In the genomic region with DNA sequence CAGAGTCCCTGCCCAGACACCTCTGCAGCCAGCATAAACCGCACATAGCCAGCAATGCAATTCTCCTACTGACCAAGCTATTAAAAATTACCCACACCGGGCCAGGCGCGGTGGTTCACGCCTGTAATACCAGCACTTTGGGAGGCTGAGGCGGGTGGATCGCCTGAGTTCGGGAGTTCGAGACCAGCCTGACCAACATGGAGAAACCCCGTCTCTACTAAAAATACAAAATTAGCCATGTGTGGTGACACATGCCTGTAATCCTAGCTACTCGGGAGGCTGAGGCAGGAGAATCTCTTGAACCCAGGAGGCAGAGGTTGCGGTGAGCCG, we compare ENCODE assay signal across 7 cellular contexts. TPM values are rescaled to one million over a fixed set of nuclear protein-coding genes. Genes with fewer than 3 reads are reported as not detected.
"Had no signal": no experiment of that assay in that cellular context is flagged by ENCODE, and none has a peak within 500 bp of the region (broad histone marks: within the 10 kb centered on the region; RNA-seq: fewer than 3 reads in every experiment).

No MANE protein-coding gene starts in this region.

RNA-seq across cellular contexts. Expression of gene IL4I1, which starts 28.2 kb away (rescaled TPM):
- total RNA-seq: mammary epithelial cell, osteocyte had no signal

RNA-seq across cellular contexts. Expression of gene SIGLEC11, which starts 36.1 kb away (rescaled TPM):
- total RNA-seq: activated CD8-positive, alpha-beta memory T cell treated with anti-CD3 and anti-CD28 coated beads for 36 hours; activated T-helper 1 cell treated with anti-CD3 and anti-CD28 coated beads, Interleukin-12 subunit alpha, Interleukin-12 subunit beta, Interleukin-2, Interleukin-4 antibody, amounts not matched to agents 30 ng/mL and 10 ng/mL and 1 ng/mL, durations not matched to agents 14 hours and 24 hours and 36 hours; kidney epithelial cell; mammary epithelial cell; myocyte; osteocyte; T-helper 1 cell treated with Interleukin-12 subunit alpha and Interleukin-12 subunit beta and Interleukin-4 antibody, amounts not matched to agents 30 ng/mL and 1 ng/mL, for 36 hours had no signal
